In the genomic region with DNA sequence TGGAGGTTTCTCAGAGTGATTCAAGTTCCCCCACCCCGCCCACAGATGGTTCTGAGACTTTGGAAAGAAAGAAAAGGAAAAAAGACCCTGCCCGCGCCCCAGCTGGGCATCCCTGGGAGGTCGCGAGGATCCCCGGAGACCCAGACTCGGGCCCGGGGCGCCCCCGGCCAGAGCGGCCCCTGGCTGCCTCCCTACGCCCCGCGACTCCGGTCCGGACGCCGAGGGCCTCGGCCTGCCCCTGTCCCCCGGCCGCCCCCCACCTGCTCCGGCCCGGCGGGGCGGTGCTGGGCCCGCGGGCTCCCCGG, we compare ENCODE assay signal across 1 cellular context.
TF ChIP-seq lines count a peak whose summit lies in the region.

No MANE protein-coding gene starts in this region.

TF ChIP-seq in IMR-90, 13 proteins besides CTCF, POLR2A, EP300 and RAD21:
- no peak for TF ChIP-seq USF2 (IDR thresholded peaks at IDR 0.05; ENCODE audit: low read depth, low read length)
- TF ChIP-seq CEBPB (IDR thresholded peaks at IDR 0.05; ENCODE audit: low read depth, low read length): no peak
- no peak for TF ChIP-seq RFX5 (IDR thresholded peaks at IDR 0.05; ENCODE audit: low read depth, low read length)
- TF ChIP-seq MAZ (IDR thresholded peaks at IDR 0.05; ENCODE audit: borderline replicate concordance, low read depth, low read length): no peak
- no peak for TF ChIP-seq BHLHE40 (IDR thresholded peaks at IDR 0.05; ENCODE audit: low read depth, low read length)
- TF ChIP-seq SMC3 (IDR thresholded peaks at IDR 0.05; ENCODE audit: low read depth, low read length): no peak
TF ChIP-seq in IMR-90: peak in this region for 0.
